ENCODE assay signal across 8 cellular contexts in the genomic region with DNA sequence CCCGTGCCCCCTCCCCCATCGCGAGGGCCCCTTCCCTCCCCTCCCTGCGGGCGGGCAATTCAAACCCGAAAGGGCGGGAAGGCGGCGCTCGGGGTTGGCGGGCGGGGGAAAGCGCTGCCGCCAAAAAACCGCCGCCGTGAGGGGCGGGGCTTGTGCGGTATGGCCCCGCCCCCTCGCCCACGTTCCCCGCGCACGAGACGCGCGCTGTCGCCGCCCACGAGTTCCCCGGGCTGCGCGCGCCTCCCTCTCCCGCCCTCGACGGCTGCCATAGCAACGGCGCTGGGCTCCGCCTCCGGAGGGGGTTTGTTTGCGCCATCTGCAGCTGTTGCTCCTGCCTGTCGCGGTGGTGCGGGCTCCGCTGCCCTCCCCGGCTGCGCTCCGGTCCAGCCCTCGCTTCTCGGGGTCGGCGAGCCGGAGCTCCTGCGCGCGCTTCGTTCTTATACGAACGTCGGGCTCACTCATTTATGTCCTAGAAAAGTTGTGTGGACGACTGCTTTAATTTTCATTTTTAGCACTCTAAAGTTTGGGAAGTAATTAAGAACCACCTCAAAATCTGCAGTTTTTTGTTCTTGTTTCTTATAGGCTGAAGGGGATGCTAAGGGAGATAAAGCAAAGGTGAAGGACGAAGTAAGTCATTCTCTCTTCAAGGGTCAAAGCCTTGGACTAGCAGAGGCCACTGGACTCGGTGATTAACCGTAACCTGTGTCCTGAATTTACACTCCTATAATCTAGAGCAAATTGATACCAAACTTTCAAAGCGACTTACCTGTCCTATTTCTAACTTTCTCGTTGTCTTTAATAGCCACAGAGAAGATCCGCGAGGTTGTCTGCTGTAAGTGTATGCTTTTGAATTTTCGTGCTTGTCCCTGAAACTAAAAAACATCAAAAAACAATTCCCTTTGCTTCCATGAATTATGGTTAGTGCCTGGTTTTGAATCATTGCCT. TPM values are rescaled to one million over a fixed set of nuclear protein-coding genes. Genes with fewer than 3 reads are reported as not detected.
DNase-seq lines count a peak whose midpoint lies in the region; ATAC-seq and TF ChIP-seq lines count a peak whose summit lies in the region.

No MANE protein-coding gene starts in this region.

- peak overlapping the region; percentile 77 for H3K9ac ChIP-seq in mammary epithelial cell (ENCODE audit: insufficient read depth, low read length)
- H3K9ac ChIP-seq in skeletal muscle tissue (ENCODE audit: low read depth in 1 of 3, low read length in 3 of 3), result peak overlapping the region; percentile 48 to 96 (median 55)

- peaks cover 37% of the 10 kb centered on the region for H3K36me3 ChIP-seq in ACC112 (ENCODE audit: insufficient read depth, low read length)
- H3K36me3 ChIP-seq in mammary epithelial cell (ENCODE audit: insufficient read depth, low read length), result peaks cover 27% of the 10 kb centered on the region
- peaks cover 18 to 36% (median 33%) of the 10 kb centered on the region in 3 donors for H3K36me3 ChIP-seq in skeletal muscle tissue (ENCODE audit: control insufficient read depth in 3 of 3, insufficient read depth in 3 of 3, low read length in 3 of 3)

- 10% methylated on average over 22 of the region's 71 CpGs for WGBS in mammary epithelial cell (ENCODE audit: low coverage, missing lambda C conversion rate)

- peak overlapping the region; percentile 89 for H3K4me3 Mint-ChIP-seq in WTC11

- TF ChIP-seq CTCF in WTC11 (IDR thresholded peaks at IDR 0.05) (no peak), mammary epithelial cell (conservative IDR thresholded peaks at IDR 0.05 in 1 of 2, IDR thresholded peaks at IDR 0.05 in 1 of 2; ENCODE audit: extremely low read depth in 1 of 2, insufficient read depth in 1 of 2, low read depth in 1 of 2, low read length in 2 of 2) (no peak)

- no peaks in the 10 kb centered on the region for H4K20me1 ChIP-seq in mammary epithelial cell (ENCODE audit: insufficient read depth, low read length)

- peak overlapping the region; percentile 86 for H3K27ac Mint-ChIP-seq in WTC11

- H3K27ac ChIP-seq in ACC112 (ENCODE audit: low read depth, low read length) (peak overlapping the region; percentile 95), mammary epithelial cell (ENCODE audit: insufficient read depth, low read depth, low read length) (peak overlapping the region; percentile 65), skeletal muscle tissue (ENCODE audit: low read depth, low read length) (peak overlapping the region; percentile 99)

- H3K79me2 ChIP-seq in ACC112 (ENCODE audit: control insufficient read depth, insufficient read depth, low read length, unreplicated experiment), result peaks cover 25% of the 10 kb centered on the region
- peaks cover 20% of the 10 kb centered on the region for H3K79me2 ChIP-seq in mammary epithelial cell (ENCODE audit: insufficient read depth, low read length)

- H3K4me1 ChIP-seq in ACC112 (ENCODE audit: control insufficient read depth, insufficient read depth, low read length, unreplicated experiment), result peaks cover 16% of the 10 kb centered on the region
- peaks cover 39% of the 10 kb centered on the region for H3K4me1 ChIP-seq in mammary epithelial cell (ENCODE audit: insufficient read depth, low read length)
- H3K4me1 ChIP-seq in skeletal muscle tissue (ENCODE audit: control insufficient read depth in 3 of 3, insufficient read depth in 3 of 3, low read length in 3 of 3), result peaks cover 23 to 39% (median 27%) of the 10 kb centered on the region in 3 donors

- in situ Hi-C loops in mammary epithelial cell (cut with MboI; ENCODE audit: low sequenced_read_pairs in 2 of 2), result no loop called here

- POLR2A ChIA-PET in WTC11 (lab: Charles Lee), result interaction anchor here (0.6 to 3.8 kb wide), 4 partner anchors 28 to 193 kb away, joined by 3 to 22 read pairs (median 11); partner anchors contain the start of genes LIN28A and SH3BGRL3

- H3K9me3 Mint-ChIP-seq in WTC11, result no peaks in the 10 kb centered on the region

- H3K4me3 ChIP-seq in ACC112 (ENCODE audit: low read depth, low read length) (peak overlapping the region; percentile 92), mammary epithelial cell (replicated peaks in 1 of 3; ENCODE audit: insufficient read depth in 1 of 3, low read depth in 2 of 3, low read length in 3 of 3) (peak overlapping the region; percentile 78 to 88 (median 81)), skeletal muscle tissue (ENCODE audit: low read length in 3 of 3) (peak overlapping the region; percentile 68 to 74 (median 68))

- H3K4me2 ChIP-seq in mammary epithelial cell (ENCODE audit: insufficient read depth, low read depth, low read length), result peak overlapping the region; percentile 93

- intact Hi-C loops in mammary epithelial cell (cut with micrococcal nuclease), result loop anchor here (2.0 to 5.0 kb wide), 2 partner anchors 58 to 196 kb away; no protein-coding TSS in a partner anchor

- ATAC-seq in GM18868 (IDR thresholded peaks at IDR 0.05; ENCODE audit: unreplicated experiment) (peak; percentile 80), HG03135 (IDR thresholded peaks at IDR 0.05; ENCODE audit: unreplicated experiment) (peak; percentile 72), WTC11 (peak; percentile 59)

- H3K27me3 ChIP-seq in ACC112 (ENCODE audit: insufficient read depth, low read length) (no peaks in the 10 kb centered on the region), mammary epithelial cell (ENCODE audit: insufficient read depth, low read length) (no peaks in the 10 kb centered on the region), skeletal muscle tissue (ENCODE audit: control insufficient read depth in 3 of 3, insufficient read depth in 3 of 3, low read length in 3 of 3) (no peaks in the 10 kb centered on the region)

- H3K4me1 Mint-ChIP-seq in WTC11, result peaks cover 31% of the 10 kb centered on the region

- H3K9me3 ChIP-seq in mammary epithelial cell (replicated peaks; ENCODE audit: insufficient read depth, low read length), result no peaks in the 10 kb centered on the region
- no peaks in the 10 kb centered on the region for H3K9me3 ChIP-seq in skeletal muscle tissue (ENCODE audit: control insufficient read depth in 3 of 3, low read length in 3 of 3)

- H3K27me3 Mint-ChIP-seq in WTC11 (ENCODE audit: low read depth), result no peaks in the 10 kb centered on the region; the same call in 1 of the 2 replicates

- CTCF ChIA-PET in WTC11 (lab: Charles Lee) (interaction anchor here (1.0 to 3.8 kb wide), 4 partner anchors 9 to 56 kb away, joined by 3 to 33 read pairs (median 12); partner anchors contain the start of gene RPS6KA1), mammary epithelial cell (lab: Charles Lee; ENCODE audit: low non-redundant PET) (no interaction called here)

- DNase-seq in NCI-H2227 treated with DMSO at 0.1 percent for 48 hours (lab: John Stamatoyannopoulos, UW) (peak; percentile 90), WTC11 (ENCODE audit: low spot score) (peak; percentile 96), mammary epithelial cell (peak; percentile 92), iPS-NIHi11 (ENCODE audit: low spot score) (peak; percentile 95)

- dilution Hi-C loops in mammary epithelial cell (cut with HindIII; ENCODE audit: low sequenced_read_pairs), result no loop called here

- H2AFZ ChIP-seq in ACC112 (ENCODE audit: low read length, unreplicated experiment), result no peak overlapping the region
- H2AFZ ChIP-seq in mammary epithelial cell (ENCODE audit: low read depth, low read length), result peak overlapping the region; percentile 20

- TSS peak; percentile 29 for BruUV-seq in mammary epithelial cell (replicated peaks; lab: Mats Ljungman, UMichigan)

- H3K36me3 Mint-ChIP-seq in WTC11, result peaks cover 55% of the 10 kb centered on the region

TF ChIP-seq in WTC11, 78 proteins besides CTCF, POLR2A, EP300 and RAD21 (continues in another document):
- TF ChIP-seq, protein P1, sequence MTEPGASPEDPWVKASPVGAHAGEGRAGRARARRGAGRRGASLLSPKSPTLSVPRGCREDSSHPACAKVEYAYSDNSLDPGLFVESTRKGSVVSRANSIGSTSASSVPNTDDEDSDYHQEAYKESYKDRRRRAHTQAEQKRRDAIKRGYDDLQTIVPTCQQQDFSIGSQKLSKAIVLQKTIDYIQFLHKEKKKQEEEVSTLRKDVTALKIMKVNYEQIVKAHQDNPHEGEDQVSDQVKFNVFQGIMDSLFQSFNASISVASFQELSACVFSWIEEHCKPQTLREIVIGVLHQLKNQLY (CRISPR knock-in tag; IDR thresholded peaks at IDR 0.05), result no peak
- no peak for TF ChIP-seq RELA (CRISPR knock-in tag; IDR thresholded peaks at IDR 0.05; ENCODE audit: borderline replicate concordance)
- TF ChIP-seq, protein P2, sequence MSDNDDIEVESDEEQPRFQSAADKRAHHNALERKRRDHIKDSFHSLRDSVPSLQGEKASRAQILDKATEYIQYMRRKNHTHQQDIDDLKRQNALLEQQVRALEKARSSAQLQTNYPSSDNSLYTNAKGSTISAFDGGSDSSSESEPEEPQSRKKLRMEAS (CRISPR knock-in tag; IDR thresholded peaks at IDR 0.05), result peak; percentile 77
- TF ChIP-seq ZNF425 (CRISPR knock-in tag; conservative IDR thresholded peaks at IDR 0.05), result no peak
- TF ChIP-seq FOXJ3 (CRISPR knock-in tag; IDR thresholded peaks at IDR 0.05; ENCODE audit: borderline replicate concordance), result no peak

RNA-seq across cellular contexts. Expression of gene HMGN2, which starts 0.9 kb away (rescaled TPM):
- total RNA-seq in WTC11 (2021) (374 to 414 TPM (median 379 TPM) in 3 replicates), mammary epithelial cell (100 to 1,000 TPM in 1 of 2 donors, 10 to 100 TPM in 1; 63.2 to 207 TPM), skeletal muscle tissue (362 TPM)
- 196 TPM for polyA plus RNA-seq in mammary epithelial cell
- polyA minus RNA-seq in mammary epithelial cell, result 114 TPM

RNA-seq across cellular contexts. Expression of gene DHDDS, which starts 41.1 kb away (rescaled TPM):
- total RNA-seq in WTC11 (2021) (44.9 to 55.4 TPM (median 47.1 TPM) in 3 replicates), mammary epithelial cell (10 to 100 TPM; 54.3 to 56.7 TPM), skeletal muscle tissue (23.5 TPM)
- polyA plus RNA-seq in mammary epithelial cell, result 47.4 TPM
- 36.8 TPM for polyA minus RNA-seq in mammary epithelial cell

RNA-seq across cellular contexts. Expression of gene RPS6KA1, which starts 56.4 kb away (rescaled TPM):
- 55.6 to 65.5 TPM (median 57.7 TPM) in 3 replicates for total RNA-seq in WTC11 (2021)
- total RNA-seq in mammary epithelial cell, result 100 to 1,000 TPM; 107 to 142 TPM
- 103 TPM for polyA plus RNA-seq in mammary epithelial cell
- 229 TPM for polyA minus RNA-seq in mammary epithelial cell
- 8.9 TPM for total RNA-seq in skeletal muscle tissue

Comparison
In these comparisons a context has a peak if more than half of its experiments do, and no peak if none do; other contexts are left out.
1. Peak in every context shown above with its lines: DNase-seq, ATAC-seq, H3K4me3 ChIP-seq and H3K27ac ChIP-seq.